Comparison of ENCODE assay signal across 14 cellular contexts in genomic region chr16:67902831-67903230, GRCh38. TPM values are rescaled to one million over a fixed set of nuclear protein-coding genes. Genes with fewer than 3 reads are reported as not detected.
"Had no signal": no experiment of that assay in that cellular context is flagged by ENCODE, and none has a peak within 500 bp of the region (broad histone marks: within the 10 kb centered on the region; RNA-seq: fewer than 3 reads in every experiment).

No MANE protein-coding gene starts in this region.

- DNase-seq: activated CD4-positive, CD25-positive, alpha-beta regulatory T cell treated with anti-CD3 and anti-CD28 coated beads, Interleukin-2, amount 50 U/mL, for 72 hours; activated CD8-positive, alpha-beta memory T cell treated with anti-CD3 and anti-CD28 coated beads for 24 hours; activated naive CD4-positive, alpha-beta T cell treated with anti-CD3 and anti-CD28 coated beads, Interleukin-2, amount 10 ng/mL, durations not matched to agents 7 days and 5 days; islet precursor cell; occipital lobe; sigmoid colon; stimulated activated CD4-positive, alpha-beta T cell treated with anti-CD3 and anti-CD28 coated beads, Interleukin-1b, Interleukin-23, amount 100 ng/mL, for 48 hours; thyroid gland had no signal

- H3K4me1 ChIP-seq: sigmoid colon had no signal

- H3K9me3 Mint-ChIP-seq: activated naive CD4-positive, alpha-beta T cell treated with anti-CD3 and anti-CD28 coated beads, Interleukin-2, amount 10 ng/mL, durations not matched to agents 7 days and 5 days; natural killer cell treated with Interleukin-12 subunit alpha and Interleukin-12 subunit beta and Interleukin-15 and Interleukin-18, amount 100 ng/mL, for 72 hours had no signal

- H3K27ac Mint-ChIP-seq: activated naive CD4-positive, alpha-beta T cell treated with anti-CD3 and anti-CD28 coated beads, Interleukin-2, amount 10 ng/mL, durations not matched to agents 7 days and 5 days had no signal

- H3K9me3 ChIP-seq: sigmoid colon, thyroid gland had no signal

- H3K27me3 Mint-ChIP-seq: activated naive CD4-positive, alpha-beta T cell treated with anti-CD3 and anti-CD28 coated beads, Interleukin-2, amount 10 ng/mL, durations not matched to agents 7 days and 5 days; natural killer cell treated with Interleukin-12 subunit alpha and Interleukin-12 subunit beta and Interleukin-15 and Interleukin-18, amount 100 ng/mL, for 72 hours had no signal

- H3K36me3 ChIP-seq: cardiac muscle cell, thyroid gland had no signal

- H3K4me3 ChIP-seq: cardiac muscle cell, hepatocyte, sigmoid colon, SK-N-MC, thyroid gland had no signal

- H3K27ac ChIP-seq: cardiac muscle cell, hepatocyte, sigmoid colon, SK-N-MC, thyroid gland had no signal

- H3K4me3 Mint-ChIP-seq: activated naive CD4-positive, alpha-beta T cell treated with anti-CD3 and anti-CD28 coated beads, Interleukin-2, amount 10 ng/mL, durations not matched to agents 7 days and 5 days; natural killer cell treated with Interleukin-12 subunit alpha and Interleukin-12 subunit beta and Interleukin-15 and Interleukin-18, amount 100 ng/mL, for 72 hours had no signal

- H3K27me3 ChIP-seq: cardiac muscle cell, hepatocyte, sigmoid colon, thyroid gland had no signal

- H3K36me3 Mint-ChIP-seq: natural killer cell treated with Interleukin-12 subunit alpha and Interleukin-12 subunit beta and Interleukin-15 and Interleukin-18, amount 100 ng/mL, for 72 hours had no signal

- ATAC-seq: esophagus mucosa; natural killer cell treated with Interleukin-12 subunit alpha and Interleukin-12 subunit beta and Interleukin-15 and Interleukin-18, amount 100 ng/mL, for 72 hours had no signal

RNA-seq across cellular contexts. Expression of gene NRN1L, which starts 18.1 kb away (rescaled TPM):
- total RNA-seq: esophagus mucosa, occipital lobe, sigmoid colon, urinary bladder had no signal
- polyA plus RNA-seq: hepatocyte had no signal

RNA-seq across cellular contexts. Expression of gene CTRL, which starts 28.8 kb away (rescaled TPM):
- total RNA-seq: urinary bladder had no signal
